In the genomic region with DNA sequence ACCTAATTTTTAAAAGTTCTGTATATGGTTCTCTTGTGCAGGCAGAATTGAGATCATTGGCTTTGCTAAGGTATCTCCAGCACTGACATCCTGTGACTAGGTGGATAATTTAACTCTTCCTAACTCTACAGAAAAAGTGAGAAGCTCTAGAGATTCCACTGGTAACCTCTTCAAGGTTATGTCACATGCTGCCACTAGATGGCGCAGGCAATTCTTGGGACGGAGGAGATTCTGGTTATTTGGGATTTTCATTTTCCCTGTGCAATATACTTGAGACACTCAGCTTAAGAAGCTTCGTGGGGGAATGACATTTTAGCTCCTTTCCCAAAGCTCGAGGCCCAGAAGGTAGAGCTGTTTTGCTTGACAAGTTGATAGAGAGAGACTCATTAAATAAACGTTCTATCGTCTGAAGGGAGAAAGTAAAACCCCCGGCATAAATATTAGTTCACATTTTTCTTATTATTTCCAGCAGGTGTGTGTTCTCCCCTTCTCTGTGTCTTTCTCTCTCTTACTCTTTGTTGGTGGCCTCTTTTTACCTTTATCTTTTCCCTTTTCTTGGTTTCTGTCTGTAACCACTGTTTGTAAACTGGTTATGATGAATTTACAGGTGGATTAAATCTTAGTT, we compare ENCODE assay signal across 8 cellular contexts. TPM values are rescaled to one million over a fixed set of nuclear protein-coding genes. Genes with fewer than 3 reads are reported as not detected.
DNase-seq lines count a peak whose midpoint lies in the region; ATAC-seq and TF ChIP-seq lines count a peak whose summit lies in the region.

No MANE protein-coding gene starts in this region.

- H3K9me3 ChIP-seq in esophagus muscularis mucosa (no peaks in the 10 kb centered on the region), tibial nerve (peaks cover 0 to 22% (median 0%) of the 10 kb centered on the region in 4 donors)

- H3K4me3 ChIP-seq in WI38 (ENCODE audit: low read depth, low read length) (peak overlapping the region; percentile 42; the same call in 1 of the 2 replicates), esophagus muscularis mucosa (peak overlapping the region; percentile 22 to 52 (median 26)), tibial nerve (peak overlapping the region in 2 of 4 donors; percentile 16 to 35)

- H3K27ac ChIP-seq in esophagus muscularis mucosa (replicated peaks in 1 of 4): no peak overlapping the region
- H3K27ac ChIP-seq in tibial nerve: no peak overlapping the region

- H3K4me1 ChIP-seq in esophagus muscularis mucosa: peaks cover 0 to 10% (median 0%) of the 10 kb centered on the region in 4 donors
- peaks cover 0 to 4% (median 0%) of the 10 kb centered on the region in 4 donors for H3K4me1 ChIP-seq in tibial nerve

- H3K27me3 ChIP-seq in esophagus muscularis mucosa (no peaks in the 10 kb centered on the region), tibial nerve (no peaks in the 10 kb centered on the region)

- peak overlapping the region in 5 of 8 donors; percentile 30 to 69 (median 62) for H3K4me3 Mint-ChIP-seq in naive B cell

- peaks cover 2 to 25% (median 8%) of the 10 kb centered on the region in 7 donors for H3K9me3 Mint-ChIP-seq in naive B cell

- no peak overlapping the region for H3K27ac Mint-ChIP-seq in naive B cell

- TF ChIP-seq CTCF in GM12872 (IDR thresholded peaks at IDR 0.05; ENCODE audit: insufficient read depth, low read depth, low read length): peak; percentile 91
- peak; percentile 92 for TF ChIP-seq CTCF in WI38 (IDR thresholded peaks at IDR 0.05; ENCODE audit: low read depth, low read length)
- peak; percentile 60 to 80 (median 63) for TF ChIP-seq CTCF in esophagus muscularis mucosa (IDR thresholded peaks at IDR 0.05)
- peak; percentile 48 to 82 (median 64) for TF ChIP-seq CTCF in tibial nerve (IDR thresholded peaks at IDR 0.05)

- WGBS in esophagus muscularis mucosa: 15% methylated on average over 7 of the region's 7 CpGs
- 18 to 19% methylated on average over 7 of the region's 7 CpGs for WGBS in tibial nerve, 2 donors

- TF ChIP-seq EP300 in esophagus muscularis mucosa (IDR thresholded peaks at IDR 0.05) (no peak), tibial nerve (IDR thresholded peaks at IDR 0.05) (no peak)

- H3K4me1 Mint-ChIP-seq in naive B cell: peaks cover 0 to 8% (median 4%) of the 10 kb centered on the region in 3 donors

- intact Hi-C loops in esophagus muscularis mucosa (cut with DNase I): no loop called here

- peak; percentile 73 for DNase-seq in AG08395 (ENCODE audit: low spot score)
- DNase-seq in NCI-H1417 treated with DMSO at 0.1 percent for 48 hours (lab: John Stamatoyannopoulos, UW): peak; percentile 3
- DNase-seq in esophagus muscularis mucosa (ENCODE audit: extremely low spot score): no peak
- DNase-seq in naive B cell: peak; percentile 15
- DNase-seq in tibial nerve (ENCODE audit: low spot score in 2 of 2): peak; percentile 15 to 45

- H3K27me3 Mint-ChIP-seq in naive B cell: peaks cover 34 to 44% (median 38%) of the 10 kb centered on the region in 3 donors

- TF ChIP-seq POLR2A in esophagus muscularis mucosa (IDR thresholded peaks at IDR 0.05; ENCODE audit: low read depth) (no peak), tibial nerve (IDR thresholded peaks at IDR 0.05) (no peak)

- H3K36me3 Mint-ChIP-seq in naive B cell: peaks cover 0 to 8% of the 10 kb centered on the region in 2 donors

- H3K36me3 ChIP-seq in esophagus muscularis mucosa (no peaks in the 10 kb centered on the region), tibial nerve (peaks cover 0 to 17% (median 0%) of the 10 kb centered on the region in 3 donors)

- ATAC-seq in HG02678 (IDR thresholded peaks at IDR 0.05; ENCODE audit: unreplicated experiment) (peak; percentile 91), naive B cell (ENCODE audit: low read depth in 2 of 2) (peak in 1 of 2 donors; percentile 63)

RNA-seq across cellular contexts. Expression of a gene that starts 26.6 kb away (rescaled TPM):
- total RNA-seq in esophagus muscularis mucosa (10 to 100 TPM; 27.4 to 29.9 (median 27.8) TPM), tibial nerve (10 to 100 TPM; 28.2 to 44.4 (median 40.1) TPM)
- polyA plus RNA-seq in naive B cell (ENCODE audit: low read depth in 6 of 6): 10 to 100 TPM in 5 of 6 donors, 1 to 10 TPM in 1; 2.5 to 31.0 (median 20.9) TPM

RNA-seq across cellular contexts. Expression of a gene that starts 53.3 kb away (rescaled TPM):
- total RNA-seq in esophagus muscularis mucosa (1 to 10 TPM; 1.0 to 2.4 (median 1.6) TPM), tibial nerve (10 to 100 TPM in 1 of 4 donors, 1 to 10 TPM in 3; 5.9 to 15.1 (median 7.7) TPM)
- not detected for polyA plus RNA-seq in naive B cell (ENCODE audit: low read depth in 6 of 6)
